8 cellular contexts compared by ENCODE assay signal in the genomic region with DNA sequence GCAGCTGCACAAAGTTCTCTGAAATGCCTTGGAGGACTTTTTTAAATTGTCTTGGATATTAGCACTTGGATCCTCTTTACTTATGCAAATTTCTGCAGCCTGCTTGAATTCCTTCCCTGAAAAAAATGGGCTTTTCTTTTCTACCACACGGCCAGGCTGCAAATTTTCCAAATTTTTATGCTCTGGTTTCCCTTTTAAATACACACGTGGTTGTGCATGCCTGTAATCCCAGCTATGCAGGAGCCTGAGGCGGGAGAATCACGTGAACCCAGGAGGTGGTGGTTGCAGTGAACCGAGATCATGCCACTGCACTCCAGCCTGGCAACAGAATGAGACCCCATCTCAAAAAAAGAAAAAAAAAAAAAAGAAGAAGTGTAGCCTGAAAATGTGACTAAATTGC.
"Had no signal": no experiment of that assay in that cellular context is flagged by ENCODE, and none has a peak within 500 bp of the region (broad histone marks: within the 10 kb centered on the region; RNA-seq: fewer than 3 reads in every experiment).

No MANE protein-coding gene starts in this region.

- H3K36me3 Mint-ChIP-seq: IgD-negative memory B cell had no signal

- H3K27me3 Mint-ChIP-seq: IgD-negative memory B cell had no signal

- H3K4me1 Mint-ChIP-seq: GM23338, H9 had no signal

- H3K4me3 Mint-ChIP-seq: GM23338, H9, HFFc6, IgD-negative memory B cell had no signal

- H3K27ac ChIP-seq: HL-60 had no signal

- H3K4me3 ChIP-seq: GM23338 had no signal

- DNase-seq: H9, HCEC 1CT, HFFc6, KBM-7 had no signal

- H3K4me2 ChIP-seq: GM23338 had no signal

- H2AFZ ChIP-seq: GM23338 had no signal

- H3K27ac Mint-ChIP-seq: GM23338, H9, HFFc6, IgD-negative memory B cell had no signal

- ATAC-seq: GM23338, HepG2 had no signal
